Comparison of ENCODE assay signal across 7 cellular contexts in genomic region chr17:80751460-80752368, GRCh38.
DNase-seq lines count a peak whose midpoint lies in the region; ATAC-seq and TF ChIP-seq lines count a peak whose summit lies in the region.

No MANE protein-coding gene starts in this region.

- H3K27ac Mint-ChIP-seq in activated T-helper 17 cell treated with anti-CD3 and anti-CD28 coated beads, Interleukin-2, amount 50 U/mL, for 72 hours = peak overlapping the region; percentile 65

- no peak for ATAC-seq in activated T-helper 17 cell treated with anti-CD3 and anti-CD28 coated beads, Interleukin-2, amount 50 U/mL, for 72 hours (replicated peaks)
- ATAC-seq in GM19328 (IDR thresholded peaks at IDR 0.05; ENCODE audit: unreplicated experiment) (no peak), GM21423 (IDR thresholded peaks at IDR 0.05; ENCODE audit: unreplicated experiment) (no peak)

- H3K4me3 ChIP-seq in HFF-Myc (replicated peaks; ENCODE audit: low read depth, low read length) (0 out of 2 replicates have a peak overlapping the region, but pooled peaks have one; percentile 5), skin epidermis (no peak overlapping the region)

- no peaks in the 10 kb centered on the region for H3K27me3 Mint-ChIP-seq in activated T-helper 17 cell treated with anti-CD3 and anti-CD28 coated beads, Interleukin-2, amount 50 U/mL, for 72 hours

- TF ChIP-seq CTCF in HFF-Myc (IDR thresholded peaks at IDR 0.05; ENCODE audit: low read depth, low read length, missing control alignments) = no peak

- peak overlapping the region in 16 of 21 experiments; percentile 5 to 78 (median 50) for H3K27ac ChIP-seq in skin epidermis

- no peak overlapping the region for H3K4me3 Mint-ChIP-seq in activated T-helper 17 cell treated with anti-CD3 and anti-CD28 coated beads, Interleukin-2, amount 50 U/mL, for 72 hours

- DNase-seq in HFF-Myc (ENCODE audit: extremely low read depth, low read depth) (no peak), islet precursor cell (peak; percentile 65), activated gamma-delta T cell (lab: John Stamatoyannopoulos, UW) (no peak)

- H3K9me3 Mint-ChIP-seq in activated T-helper 17 cell treated with anti-CD3 and anti-CD28 coated beads, Interleukin-2, amount 50 U/mL, for 72 hours = no peaks in the 10 kb centered on the region

- H3K36me3 Mint-ChIP-seq in activated T-helper 17 cell treated with anti-CD3 and anti-CD28 coated beads, Interleukin-2, amount 50 U/mL, for 72 hours (ENCODE audit: low read depth) = peaks cover 21% of the 10 kb centered on the region

- H3K4me1 Mint-ChIP-seq in activated T-helper 17 cell treated with anti-CD3 and anti-CD28 coated beads, Interleukin-2, amount 50 U/mL, for 72 hours = peaks cover 11% of the 10 kb centered on the region
